In genomic region chr19:41821003-41821735, GRCh38 we compare ENCODE assay signal across 8 cellular contexts. TPM values are rescaled to one million over a fixed set of nuclear protein-coding genes. Genes with fewer than 3 reads are reported as not detected.
DNase-seq lines count a peak whose midpoint lies in the region; ATAC-seq, FAIRE-seq and TF ChIP-seq lines count a peak whose summit lies in the region.

No MANE protein-coding gene starts in this region.

- H3K79me2 ChIP-seq in endothelial cell of umbilical vein (ENCODE audit: control insufficient read depth, insufficient read depth, low read length) = no peaks in the 10 kb centered on the region

- H3K27ac Mint-ChIP-seq in activated CD4-positive, alpha-beta T cell treated with anti-CD3 and anti-CD28 coated beads, Interleukin-2, amount 10 ng/mL, durations not matched to agents 24 days and 14 days = no peak overlapping the region
- H3K27ac Mint-ChIP-seq in neural crest cell (ENCODE audit: unreplicated experiment) = no peak overlapping the region

- no TSS peak for BruUV-seq in endothelial cell of umbilical vein (replicated peaks; lab: Mats Ljungman, UMichigan)

- TF ChIP-seq POLR2A in endothelial cell of umbilical vein (IDR thresholded peaks at IDR 0.05; ENCODE audit: low read depth, low read length) = no peak
- TF ChIP-seq POLR2A in sigmoid colon (IDR thresholded peaks at IDR 0.05) = no peak

- intact Hi-C loops in activated CD4-positive, alpha-beta T cell treated with anti-CD3 and anti-CD28 coated beads, Interleukin-2, amount 10 ng/mL, durations not matched to agents 24 days and 14 days (cut with micrococcal nuclease) = loop anchor here (1.0 to 2.0 kb wide), 2 partner anchors 28 to 68 kb away; no protein-coding TSS in a partner anchor
- intact Hi-C loops in endothelial cell of umbilical vein (cut with micrococcal nuclease) = loop anchor here (1.0 kb wide), 1 partner anchor 28 kb away; no protein-coding TSS in a partner anchor
- intact Hi-C loops in sigmoid colon (cut with DNase I) = no loop called here

- peak; percentile 37 for FAIRE-seq in endothelial cell of umbilical vein (lab: Jason Lieb, UNC)

- H3K9me3 Mint-ChIP-seq in activated CD4-positive, alpha-beta T cell treated with anti-CD3 and anti-CD28 coated beads, Interleukin-2, amount 10 ng/mL, durations not matched to agents 24 days and 14 days = no peaks in the 10 kb centered on the region
- no peaks in the 10 kb centered on the region for H3K9me3 Mint-ChIP-seq in neural crest cell

- H3K4me3 Mint-ChIP-seq in activated CD4-positive, alpha-beta T cell treated with anti-CD3 and anti-CD28 coated beads, Interleukin-2, amount 10 ng/mL, durations not matched to agents 24 days and 14 days = no peak overlapping the region
- H3K4me3 Mint-ChIP-seq in neural crest cell = no peak overlapping the region

- H3K9me1 ChIP-seq in endothelial cell of umbilical vein (replicated peaks; ENCODE audit: control insufficient read depth, extremely low read depth, insufficient read depth, low read length) = no peaks in the 10 kb centered on the region

- no peaks in the 10 kb centered on the region for H4K20me1 ChIP-seq in endothelial cell of umbilical vein (replicated peaks; ENCODE audit: control insufficient read depth, extremely low read depth, insufficient read depth, low read length)

- TF ChIP-seq EP300 in sigmoid colon (IDR thresholded peaks at IDR 0.05) = no peak

- H3K27ac ChIP-seq in C4-2B (no peak overlapping the region), endothelial cell of umbilical vein (ENCODE audit: insufficient read depth, low read depth, low read length) (no peak overlapping the region), sigmoid colon (no peak overlapping the region)

- CTCF ChIA-PET in endothelial cell of umbilical vein (lab: Charles Lee) = interaction anchor here (0.7 to 9.8 kb wide), 13 partner anchors 10 to 114 kb away, joined by 3 to 160 read pairs (median 5); partner anchors contain the start of gene CEACAM3

- WGBS in sigmoid colon, 2 donors = 29 to 38% methylated on average over 12 of the region's 12 CpGs

- TF ChIP-seq CTCF in C4-2B (conservative IDR thresholded peaks at IDR 0.05) = peak; percentile 63
- peak; percentile 37 to 64 for TF ChIP-seq CTCF in endothelial cell of umbilical vein (IDR thresholded peaks at IDR 0.05; ENCODE audit: extremely low read depth in 1 of 2, insufficient read depth in 1 of 2, low read depth in 1 of 2, low read length in 2 of 2)
- peak; percentile 65 for TF ChIP-seq CTCF in neural crest cell (conservative IDR thresholded peaks at IDR 0.05)
- peak in 2 of 4 experiments; percentile 16 to 31 for TF ChIP-seq CTCF in sigmoid colon (IDR thresholded peaks at IDR 0.05)

- DNase-seq in H4 (ENCODE audit: low spot score) (peak; percentile 31), NCI-H2227 treated with DMSO at 0.1 percent for 48 hours (lab: John Stamatoyannopoulos, UW) (peak; percentile 79), endothelial cell of umbilical vein (ENCODE audit: low read depth, low spot score) (peak; percentile 53), neural crest cell (ENCODE audit: low read depth, low spot score) (peak; percentile 14), sigmoid colon (no peak)
- peak; percentile 90 for DNase-seq in activated CD4-positive, alpha-beta T cell treated with anti-CD3 and anti-CD28 coated beads, Interleukin-2, amount 10 ng/mL, durations not matched to agents 24 days and 14 days

- H3K36me3 Mint-ChIP-seq in activated CD4-positive, alpha-beta T cell treated with anti-CD3 and anti-CD28 coated beads, Interleukin-2, amount 10 ng/mL, durations not matched to agents 24 days and 14 days (ENCODE audit: low read depth) = no peaks in the 10 kb centered on the region
- H3K36me3 Mint-ChIP-seq in neural crest cell (ENCODE audit: low read depth) = no peaks in the 10 kb centered on the region

- H2AFZ ChIP-seq in endothelial cell of umbilical vein (ENCODE audit: low read depth, low read length) = no peak overlapping the region

- H3K36me3 ChIP-seq in endothelial cell of umbilical vein (ENCODE audit: control insufficient read depth in 2 of 2, extremely low read depth in 1 of 2, insufficient read depth in 2 of 2, low read length in 2 of 2) = no peaks in the 10 kb centered on the region
- H3K36me3 ChIP-seq in sigmoid colon = no peaks in the 10 kb centered on the region

- no peak overlapping the region for H3K4me3 ChIP-seq in endothelial cell of umbilical vein (replicated peaks in 1 of 3; ENCODE audit: insufficient read depth in 1 of 3, low read depth in 1 of 3, low read length in 3 of 3)
- H3K4me3 ChIP-seq in sigmoid colon = no peak overlapping the region

- no peak overlapping the region for H3K9ac ChIP-seq in endothelial cell of umbilical vein (replicated peaks; ENCODE audit: extremely low read depth, insufficient read depth, low read length)

- POLR2A ChIA-PET in endothelial cell of umbilical vein (lab: Charles Lee) = no interaction called here

- no peak for ATAC-seq in GM19467 (IDR thresholded peaks at IDR 0.05; ENCODE audit: unreplicated experiment)

- H3K27me3 ChIP-seq in endothelial cell of umbilical vein (ENCODE audit: control insufficient read depth in 2 of 2, insufficient read depth in 2 of 2, low read length in 2 of 2) (no peaks in the 10 kb centered on the region), sigmoid colon (peaks cover 0 to 6% (median 5%) of the 10 kb centered on the region in 3 donors)

- H3K4me1 ChIP-seq in endothelial cell of umbilical vein (ENCODE audit: control insufficient read depth, extremely low read depth, insufficient read depth, low read length) (no peaks in the 10 kb centered on the region), sigmoid colon (no peaks in the 10 kb centered on the region)

- dilution Hi-C loops in endothelial cell of umbilical vein (cut with MboI; ENCODE audit: extremely low pct_ligation_motif_present, low sequenced_read_pairs) = no loop called here

- H3K9me3 ChIP-seq in endothelial cell of umbilical vein (replicated peaks; ENCODE audit: control insufficient read depth, insufficient read depth, low read length) (no peaks in the 10 kb centered on the region), sigmoid colon (no peaks in the 10 kb centered on the region)

- H3K4me2 ChIP-seq in endothelial cell of umbilical vein (ENCODE audit: insufficient read depth, low read length) = no peak overlapping the region

- peaks cover 35% of the 10 kb centered on the region for H3K27me3 Mint-ChIP-seq in activated CD4-positive, alpha-beta T cell treated with anti-CD3 and anti-CD28 coated beads, Interleukin-2, amount 10 ng/mL, durations not matched to agents 24 days and 14 days
- peaks cover 63% of the 10 kb centered on the region for H3K27me3 Mint-ChIP-seq in neural crest cell (ENCODE audit: low read depth)

- no peaks in the 10 kb centered on the region for H3K4me1 Mint-ChIP-seq in activated CD4-positive, alpha-beta T cell treated with anti-CD3 and anti-CD28 coated beads, Interleukin-2, amount 10 ng/mL, durations not matched to agents 24 days and 14 days
- no peaks in the 10 kb centered on the region for H3K4me1 Mint-ChIP-seq in neural crest cell

RNA-seq across cellular contexts. Expression of gene LYPD4, which starts 23.3 kb away (rescaled TPM):
- total RNA-seq in H4 (2014; rRNA removed; shearing (Covaris generic)) = 0.41 TPM in 1 of 2 replicates, not detected in the other
- not detected in 2 replicates for total RNA-seq in activated CD4-positive, alpha-beta T cell treated with anti-CD3 and anti-CD28 coated beads, Interleukin-2, amount 10 ng/mL, durations not matched to agents 24 days and 14 days
- not detected in 2 replicates for total RNA-seq in endothelial cell of umbilical vein
- not detected in 2 replicates for polyA plus RNA-seq in endothelial cell of umbilical vein
- not detected in 2 replicates for polyA plus RNA-seq in endothelial cell of umbilical vein (2011; cell fraction: cytosol; rRNA removed)
- polyA plus RNA-seq in endothelial cell of umbilical vein (2011; cell fraction: nucleus; rRNA removed) = not detected in 2 replicates
- polyA plus RNA-seq in endothelial cell of umbilical vein (2012) = not detected in 2 replicates
- not detected in 2 replicates for polyA minus RNA-seq in endothelial cell of umbilical vein
- not detected for polyA minus RNA-seq in endothelial cell of umbilical vein (2011; cell fraction: cytosol; rRNA and poly(A)+ RNA removed)
- not detected in 2 replicates for polyA minus RNA-seq in endothelial cell of umbilical vein (2011; cell fraction: nucleus; rRNA and poly(A)+ RNA removed)
- total RNA-seq in neural crest cell = not detected in 2 replicates
- not detected for total RNA-seq in sigmoid colon
- polyA plus RNA-seq in sigmoid colon = under 1 TPM in 1 of 3 donors, not detected in 2; 0.60 TPM

RNA-seq across cellular contexts. Expression of gene DMRTC2, which starts 23.7 kb away (rescaled TPM):
- not detected in 2 replicates for total RNA-seq in H4 (2014; rRNA removed; shearing (Covaris generic))
- not detected in 2 replicates for total RNA-seq in activated CD4-positive, alpha-beta T cell treated with anti-CD3 and anti-CD28 coated beads, Interleukin-2, amount 10 ng/mL, durations not matched to agents 24 days and 14 days
- not detected in 2 replicates for total RNA-seq in endothelial cell of umbilical vein
- not detected in 2 replicates for polyA plus RNA-seq in endothelial cell of umbilical vein
- polyA plus RNA-seq in endothelial cell of umbilical vein (2011; cell fraction: cytosol; rRNA removed) = not detected in 2 replicates
- polyA plus RNA-seq in endothelial cell of umbilical vein (2011; cell fraction: nucleus; rRNA removed) = not detected in 2 replicates
- not detected in 2 replicates for polyA plus RNA-seq in endothelial cell of umbilical vein (2012)
- not detected in 2 replicates for polyA minus RNA-seq in endothelial cell of umbilical vein
- polyA minus RNA-seq in endothelial cell of umbilical vein (2011; cell fraction: cytosol; rRNA and poly(A)+ RNA removed) = not detected
- not detected in 2 replicates for polyA minus RNA-seq in endothelial cell of umbilical vein (2011; cell fraction: nucleus; rRNA and poly(A)+ RNA removed)
- total RNA-seq in neural crest cell = not detected in 2 replicates
- total RNA-seq in sigmoid colon = not detected
- not detected for polyA plus RNA-seq in sigmoid colon

RNA-seq across cellular contexts. Expression of gene CEACAM3, which starts 24.8 kb away (rescaled TPM):
- not detected in 2 replicates for total RNA-seq in H4 (2014; rRNA removed; shearing (Covaris generic))
- not detected in 2 replicates for total RNA-seq in activated CD4-positive, alpha-beta T cell treated with anti-CD3 and anti-CD28 coated beads, Interleukin-2, amount 10 ng/mL, durations not matched to agents 24 days and 14 days
- total RNA-seq in endothelial cell of umbilical vein = not detected in 2 replicates
- polyA plus RNA-seq in endothelial cell of umbilical vein = not detected in 2 replicates
- not detected in 2 replicates for polyA plus RNA-seq in endothelial cell of umbilical vein (2011; cell fraction: cytosol; rRNA removed)
- not detected in 2 replicates for polyA plus RNA-seq in endothelial cell of umbilical vein (2011; cell fraction: nucleus; rRNA removed)
- not detected in 2 replicates for polyA plus RNA-seq in endothelial cell of umbilical vein (2012)
- not detected in 2 replicates for polyA minus RNA-seq in endothelial cell of umbilical vein
- polyA minus RNA-seq in endothelial cell of umbilical vein (2011; cell fraction: cytosol; rRNA and poly(A)+ RNA removed) = not detected
- polyA minus RNA-seq in endothelial cell of umbilical vein (2011; cell fraction: nucleus; rRNA and poly(A)+ RNA removed) = not detected in 2 replicates
- total RNA-seq in neural crest cell = not detected in 2 replicates
- not detected for total RNA-seq in sigmoid colon
- polyA plus RNA-seq in sigmoid colon = 1 to 10 TPM in 1 of 3 donors, not detected in 2; 2.3 TPM

RNA-seq across cellular contexts. Expression of gene RPS19, which starts 38.9 kb away (rescaled TPM):
- total RNA-seq in H4 (2014; rRNA removed; shearing (Covaris generic)) = 1,641 and 1,922 TPM in 2 replicates
- total RNA-seq in activated CD4-positive, alpha-beta T cell treated with anti-CD3 and anti-CD28 coated beads, Interleukin-2, amount 10 ng/mL, durations not matched to agents 24 days and 14 days = 2,909 and 2,931 TPM in 2 replicates
- total RNA-seq in endothelial cell of umbilical vein = 2,195 and 2,234 TPM in 2 replicates
- 4,353 and 5,883 TPM in 2 replicates for polyA plus RNA-seq in endothelial cell of umbilical vein
- 5,243 and 5,733 TPM in 2 replicates for polyA plus RNA-seq in endothelial cell of umbilical vein (2011; cell fraction: cytosol; rRNA removed)
- 1,376 and 1,515 TPM in 2 replicates for polyA plus RNA-seq in endothelial cell of umbilical vein (2011; cell fraction: nucleus; rRNA removed)
- 2,331 and 5,825 TPM in 2 replicates for polyA plus RNA-seq in endothelial cell of umbilical vein (2012)
- polyA minus RNA-seq in endothelial cell of umbilical vein = 550 and 596 TPM in 2 replicates
- 1,088 TPM for polyA minus RNA-seq in endothelial cell of umbilical vein (2011; cell fraction: cytosol; rRNA and poly(A)+ RNA removed)
- polyA minus RNA-seq in endothelial cell of umbilical vein (2011; cell fraction: nucleus; rRNA and poly(A)+ RNA removed) = 151 and 202 TPM in 2 replicates
- total RNA-seq in neural crest cell = 2,492 and 2,613 TPM in 2 replicates
- 1,000 to 10,000 TPM in 2 of 4 donors, 100 to 1,000 TPM in 2; 738 to 1,695 (median 1,093) TPM for total RNA-seq in sigmoid colon
- 1,000 to 10,000 TPM; 2,128 to 3,435 (median 2,711) TPM for polyA plus RNA-seq in sigmoid colon

RNA-seq across cellular contexts. Expression of gene CD79A, which starts 55.9 kb away (rescaled TPM):
- not detected in 2 replicates for total RNA-seq in H4 (2014; rRNA removed; shearing (Covaris generic))
- total RNA-seq in activated CD4-positive, alpha-beta T cell treated with anti-CD3 and anti-CD28 coated beads, Interleukin-2, amount 10 ng/mL, durations not matched to agents 24 days and 14 days = 2.6 and 2.7 TPM in 2 replicates
- total RNA-seq in endothelial cell of umbilical vein = 0.35 TPM in 1 of 2 replicates, not detected in the other
- 0.32 TPM in 2 replicates for polyA plus RNA-seq in endothelial cell of umbilical vein
- polyA plus RNA-seq in endothelial cell of umbilical vein (2011; cell fraction: cytosol; rRNA removed) = 0.14 and 0.18 TPM in 2 replicates
- 0.28 TPM in 1 of 2 replicates, not detected in the other for polyA plus RNA-seq in endothelial cell of umbilical vein (2011; cell fraction: nucleus; rRNA removed)
- 0.42 TPM in 1 of 2 replicates, not detected in the other for polyA plus RNA-seq in endothelial cell of umbilical vein (2012)
- 0.19 and 0.63 TPM in 2 replicates for polyA minus RNA-seq in endothelial cell of umbilical vein
- polyA minus RNA-seq in endothelial cell of umbilical vein (2011; cell fraction: cytosol; rRNA and poly(A)+ RNA removed) = not detected
- not detected in 2 replicates for polyA minus RNA-seq in endothelial cell of umbilical vein (2011; cell fraction: nucleus; rRNA and poly(A)+ RNA removed)
- 0.32 and 0.70 TPM in 2 replicates for total RNA-seq in neural crest cell
- not detected for total RNA-seq in sigmoid colon
- 100 to 1,000 TPM in 1 of 3 donors, 1 to 10 TPM in 2; 1.8 to 169 (median 3.6) TPM for polyA plus RNA-seq in sigmoid colon
